16 cellular contexts compared by ENCODE assay signal in genomic region chr11:75858613-75859012, GRCh38. TPM values are rescaled to one million over a fixed set of nuclear protein-coding genes. Genes with fewer than 3 reads are reported as not detected.
DNase-seq lines count a peak whose midpoint lies in the region; ATAC-seq and TF ChIP-seq lines count a peak whose summit lies in the region.
"Had no signal": no experiment of that assay in that cellular context is flagged by ENCODE, and none has a peak within 500 bp of the region (broad histone marks: within the 10 kb centered on the region; RNA-seq: fewer than 3 reads in every experiment).

No MANE protein-coding gene starts in this region.

- no peaks in the 10 kb centered on the region for H3K27me3 Mint-ChIP-seq in memory B cell
- H3K27me3 Mint-ChIP-seq: stimulated activated naive B cell treated with anti-CD40 and anti-IgM and Interleukin-4, amounts not matched to agents 10 μg/mL and 1 μg/mL and 100 μg/mL, for 72 hours had no signal

- H3K9me3 Mint-ChIP-seq in memory B cell: no peaks in the 10 kb centered on the region
- H3K9me3 Mint-ChIP-seq: activated naive CD4-positive, alpha-beta T cell treated with anti-CD3 and anti-CD28 coated beads, Interleukin-2, amount 50 U/mL, for 72 hours had no signal

- peaks cover 29% of the 10 kb centered on the region for H3K4me1 Mint-ChIP-seq in memory B cell

- intact Hi-C loops in right cardiac atrium (cut with DNase I): no loop called here

- TF ChIP-seq CTCF in cardiac fibroblast (IDR thresholded peaks at IDR 0.05; ENCODE audit: low read depth, low read length): no peak

- peak overlapping the region; percentile 9 for H3K27ac Mint-ChIP-seq in memory B cell
- H3K27ac Mint-ChIP-seq: activated naive CD4-positive, alpha-beta T cell treated with anti-CD3 and anti-CD28 coated beads, Interleukin-2, amount 50 U/mL, for 72 hours; stimulated activated naive B cell treated with anti-CD40 and anti-IgM and Interleukin-4, amounts not matched to agents 10 μg/mL and 1 μg/mL and 100 μg/mL, for 72 hours had no signal

- H3K4me3 Mint-ChIP-seq in memory B cell: no peak overlapping the region
- H3K4me3 Mint-ChIP-seq: stimulated activated naive B cell treated with anti-CD40 and anti-IgM and Interleukin-4, amounts not matched to agents 10 μg/mL and 1 μg/mL and 100 μg/mL, for 72 hours had no signal

- WGBS in right cardiac atrium: 60% methylated on average over 3 of the region's 3 CpGs

- H3K27me3 ChIP-seq in right cardiac atrium (ENCODE audit: control insufficient read depth, insufficient read depth): no peaks in the 10 kb centered on the region

- H3K27ac ChIP-seq in right cardiac atrium (ENCODE audit: low read length): no peak overlapping the region
- H3K27ac ChIP-seq: C4-2B, prostate gland had no signal

- peak; percentile 28 for DNase-seq in AG08396 (ENCODE audit: low spot score)
- peak; percentile 23 for DNase-seq in KBM-7
- peak; percentile 71 to 79 for DNase-seq in cardiac fibroblast (ENCODE audit: low read depth in 2 of 2)
- DNase-seq in memory B cell (ENCODE audit: low spot score in 2 of 2): no peak
- no peak for DNase-seq in pons (ENCODE audit: low spot score)
- no peak for DNase-seq in central memory CD4-positive, alpha-beta T cell
- no peak for DNase-seq in NCI-H1105 treated with DMSO at 0.1 percent for 48 hours (lab: John Stamatoyannopoulos, UW)
- DNase-seq in right cardiac atrium: no peak
- DNase-seq: activated CD8-positive, alpha-beta memory T cell treated with anti-CD3 and anti-CD28 coated beads for 24 hours; left ventricle myocardium superior; RPMI8226; stimulated activated CD4-positive, alpha-beta T cell treated with anti-CD3 and anti-CD28 coated beads, Interleukin-2, amount 100 ng/mL, for 48 hours; stimulated activated naive B cell treated with anti-CD40 and anti-IgM and Interleukin-4, amounts not matched to agents 10 μg/mL and 1 μg/mL and 100 μg/mL, for 72 hours had no signal

- H3K4me3 ChIP-seq in cardiac fibroblast (replicated peaks in 1 of 2; ENCODE audit: low read depth in 2 of 2, low read length in 2 of 2) (no peak overlapping the region), right cardiac atrium (ENCODE audit: low read length) (no peak overlapping the region)
- H3K4me3 ChIP-seq: prostate gland had no signal

- peaks cover 34% of the 10 kb centered on the region for H3K36me3 Mint-ChIP-seq in memory B cell
- H3K36me3 Mint-ChIP-seq: activated naive CD4-positive, alpha-beta T cell treated with anti-CD3 and anti-CD28 coated beads, Interleukin-2, amount 50 U/mL, for 72 hours had no signal

- no peaks in the 10 kb centered on the region for H3K4me1 ChIP-seq in right cardiac atrium (ENCODE audit: control insufficient read depth, insufficient read depth, low read length)
- H3K4me1 ChIP-seq: prostate gland had no signal

- no peaks in the 10 kb centered on the region for H3K9me3 ChIP-seq in right cardiac atrium (ENCODE audit: control insufficient read depth, low read length)
- H3K9me3 ChIP-seq: prostate gland had no signal

- no peak for ATAC-seq in memory B cell (ENCODE audit: low read depth)
- ATAC-seq in right cardiac atrium: no peak
- ATAC-seq: activated naive CD4-positive, alpha-beta T cell treated with anti-CD3 and anti-CD28 coated beads, Interleukin-2, amount 50 U/mL, for 72 hours; left ventricle myocardium superior; stimulated activated naive B cell treated with anti-CD40 and anti-IgM and Interleukin-4, amounts not matched to agents 10 μg/mL and 1 μg/mL and 100 μg/mL, for 72 hours had no signal

- in situ Hi-C loops in KBM-7 (cut with MboI; ENCODE audit: low pct_unique_long_range_greater_than_20kb, low sequenced_read_pairs): no loop called here

RNA-seq across cellular contexts. Expression of gene UVRAG, which starts 43.6 kb away (rescaled TPM):
- total RNA-seq in right cardiac atrium: 10 to 100 TPM; 12.6 to 18.5 (median 14.0) TPM
- polyA plus RNA-seq in right cardiac atrium: 5.5 TPM

Comparison
In these comparisons a context has a peak if more than half of its experiments do, and no peak if none do; other contexts are left out.
1. DNase-seq: peak in AG08396 (single experiment), KBM-7 (single experiment) and cardiac fibroblast (2 of 2); none in memory B cell (0 of 2), pons (single experiment), central memory CD4-positive, alpha-beta T cell (single experiment), NCI-H1105 treated with DMSO at 0.1 percent for 48 hours (single experiment) and right cardiac atrium (0 of 3).